Comparison of ENCODE assay signal across 8 cellular contexts in the genomic region with DNA sequence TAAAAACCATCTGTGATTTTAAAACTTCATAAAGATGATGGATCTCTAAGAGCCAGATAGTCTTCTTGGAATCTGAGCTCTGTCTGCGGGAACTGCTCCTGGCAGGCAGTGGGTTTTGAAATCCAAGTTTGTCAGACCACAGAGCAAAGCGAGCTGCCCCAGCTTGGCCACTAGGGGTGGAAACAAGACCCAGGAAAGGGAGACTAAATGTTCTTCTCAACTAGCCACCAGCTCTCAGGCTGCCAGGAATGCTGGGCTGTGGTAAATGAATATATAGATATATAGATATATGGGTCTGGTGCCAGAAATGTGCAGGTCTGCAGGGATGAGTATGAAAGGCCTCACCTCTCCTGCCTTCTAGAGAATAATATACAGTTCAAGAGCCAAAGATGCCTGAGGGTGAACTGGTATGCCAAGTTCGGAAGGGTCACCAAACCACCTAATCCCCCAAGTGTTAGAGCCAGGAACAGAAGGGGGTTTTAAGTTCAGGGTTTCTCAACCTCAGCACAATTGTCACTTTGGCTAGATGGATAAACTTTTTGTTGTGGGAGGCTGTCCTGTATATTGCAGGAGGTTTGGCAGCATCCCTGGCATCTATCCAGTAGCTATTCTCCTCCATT.
DNase-seq lines count a peak whose midpoint lies in the region; ATAC-seq and TF ChIP-seq lines count a peak whose summit lies in the region.

No MANE protein-coding gene starts in this region.

- H3K27me3 ChIP-seq in right atrium auricular region: no peaks in the 10 kb centered on the region
- no peaks in the 10 kb centered on the region for H3K27me3 ChIP-seq in thoracic aorta (replicated peaks; ENCODE audit: insufficient read depth)

- TF ChIP-seq CTCF in right atrium auricular region (IDR thresholded peaks at IDR 0.05) (peak; percentile 18 to 45), thoracic aorta (IDR thresholded peaks at IDR 0.05) (peak; percentile 70)

- no peak overlapping the region for H3K4me3 ChIP-seq in right atrium auricular region
- H3K4me3 ChIP-seq in thoracic aorta: no peak overlapping the region

- H3K36me3 ChIP-seq in right atrium auricular region (no peaks in the 10 kb centered on the region), thoracic aorta (no peaks in the 10 kb centered on the region)

- peak; percentile 68 for DNase-seq in DMS 273 (lab: John Stamatoyannopoulos, UW; ENCODE audit: unreplicated experiment)
- DNase-seq in DMS 273 treated with DMSO at 0.1 percent for 48 hours (lab: John Stamatoyannopoulos, UW): no peak
- peak; percentile 36 for DNase-seq in SKM-1 treated with dmso at 0.1 percent for 144 hours (lab: John Stamatoyannopoulos, UW; ENCODE audit: unreplicated experiment)
- DNase-seq in right atrium auricular region (ENCODE audit: low spot score): peak; percentile 64
- no peak for DNase-seq in thoracic aorta (ENCODE audit: low spot score)
- DNase-seq in activated gamma-delta T cell (lab: John Stamatoyannopoulos, UW): no peak
- no peak for DNase-seq in foreskin melanocyte

- no peak for ATAC-seq in thoracic aorta (ENCODE audit: insufficient number of reproducible peaks, low FRiP score, low read depth)
- ATAC-seq in GM18868 (IDR thresholded peaks at IDR 0.05; ENCODE audit: unreplicated experiment): no peak

- H3K27ac ChIP-seq in right atrium auricular region (no peak overlapping the region), thoracic aorta (peak overlapping the region in 1 of 2 donors; percentile 5)

- no peaks in the 10 kb centered on the region for H3K4me1 ChIP-seq in right atrium auricular region
- peaks cover 6 to 54% of the 10 kb centered on the region in 2 donors for H3K4me1 ChIP-seq in thoracic aorta (ENCODE audit: control insufficient read depth in 1 of 2, low read depth in 2 of 2)

- H3K9me3 ChIP-seq in right atrium auricular region (no peaks in the 10 kb centered on the region), thoracic aorta (no peaks in the 10 kb centered on the region)

Comparison
In these comparisons a context has a peak if more than half of its experiments do, and no peak if none do; other contexts are left out.
1. DNase-seq: peak in DMS 273 (single experiment), SKM-1 treated with dmso at 0.1 percent for 144 hours (single experiment) and right atrium auricular region (single experiment); none in DMS 273 treated with DMSO at 0.1 percent for 48 hours (single experiment), thoracic aorta (single experiment), activated gamma-delta T cell (single experiment) and foreskin melanocyte (single experiment).